ENCODE assay signal across 1 cellular context in genomic region chr2:105037572-105038382, GRCh38.
A peak's percentile ranks its signal among the peaks of the same experiment; 100 is the strongest.
TF ChIP-seq lines count a peak whose summit lies in the region.

Gene MRPS9 (plus strand): TSS chr2:105038069. CDS start chr2:105038093, 24 bp downstream.

TF ChIP-seq in HepG2, 621 proteins besides CTCF, POLR2A, EP300 and RAD21 (continued from another document and continues in another):
- TF ChIP-seq, protein P1, sequence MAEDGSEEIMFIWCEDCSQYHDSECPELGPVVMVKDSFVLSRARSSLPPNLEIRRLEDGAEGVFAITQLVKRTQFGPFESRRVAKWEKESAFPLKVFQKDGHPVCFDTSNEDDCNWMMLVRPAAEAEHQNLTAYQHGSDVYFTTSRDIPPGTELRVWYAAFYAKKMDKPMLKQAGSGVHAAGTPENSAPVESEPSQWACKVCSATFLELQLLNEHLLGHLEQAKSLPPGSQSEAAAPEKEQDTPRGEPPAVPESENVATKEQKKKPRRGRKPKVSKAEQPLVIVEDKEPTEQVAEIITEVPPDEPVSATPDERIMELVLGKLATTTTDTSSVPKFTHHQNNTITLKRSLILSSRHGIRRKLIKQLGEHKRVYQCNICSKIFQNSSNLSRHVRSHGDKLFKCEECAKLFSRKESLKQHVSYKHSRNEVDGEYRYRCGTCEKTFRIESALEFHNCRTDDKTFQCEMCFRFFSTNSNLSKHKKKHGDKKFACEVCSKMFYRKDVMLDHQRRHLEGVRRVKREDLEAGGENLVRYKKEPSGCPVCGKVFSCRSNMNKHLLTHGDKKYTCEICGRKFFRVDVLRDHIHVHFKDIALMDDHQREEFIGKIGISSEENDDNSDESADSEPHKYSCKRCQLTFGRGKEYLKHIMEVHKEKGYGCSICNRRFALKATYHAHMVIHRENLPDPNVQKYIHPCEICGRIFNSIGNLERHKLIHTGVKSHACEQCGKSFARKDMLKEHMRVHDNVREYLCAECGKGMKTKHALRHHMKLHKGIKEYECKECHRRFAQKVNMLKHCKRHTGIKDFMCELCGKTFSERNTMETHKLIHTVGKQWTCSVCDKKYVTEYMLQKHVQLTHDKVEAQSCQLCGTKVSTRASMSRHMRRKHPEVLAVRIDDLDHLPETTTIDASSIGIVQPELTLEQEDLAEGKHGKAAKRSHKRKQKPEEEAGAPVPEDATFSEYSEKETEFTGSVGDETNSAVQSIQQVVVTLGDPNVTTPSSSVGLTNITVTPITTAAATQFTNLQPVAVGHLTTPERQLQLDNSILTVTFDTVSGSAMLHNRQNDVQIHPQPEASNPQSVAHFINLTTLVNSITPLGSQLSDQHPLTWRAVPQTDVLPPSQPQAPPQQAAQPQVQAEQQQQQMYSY (CRISPR knock-in tag; IDR thresholded peaks at IDR 0.05) = no peak
- no peak; the same call in 1 of the 2 replicates for TF ChIP-seq ZNF572 (CRISPR knock-in tag; IDR thresholded peaks at IDR 0.05)
- TF ChIP-seq CAMTA2 (CRISPR knock-in tag; IDR thresholded peaks at IDR 0.05; ENCODE audit: borderline replicate concordance) = peak; percentile 78; the same call in 1 of the 2 replicates
- TF ChIP-seq, protein P2, sequence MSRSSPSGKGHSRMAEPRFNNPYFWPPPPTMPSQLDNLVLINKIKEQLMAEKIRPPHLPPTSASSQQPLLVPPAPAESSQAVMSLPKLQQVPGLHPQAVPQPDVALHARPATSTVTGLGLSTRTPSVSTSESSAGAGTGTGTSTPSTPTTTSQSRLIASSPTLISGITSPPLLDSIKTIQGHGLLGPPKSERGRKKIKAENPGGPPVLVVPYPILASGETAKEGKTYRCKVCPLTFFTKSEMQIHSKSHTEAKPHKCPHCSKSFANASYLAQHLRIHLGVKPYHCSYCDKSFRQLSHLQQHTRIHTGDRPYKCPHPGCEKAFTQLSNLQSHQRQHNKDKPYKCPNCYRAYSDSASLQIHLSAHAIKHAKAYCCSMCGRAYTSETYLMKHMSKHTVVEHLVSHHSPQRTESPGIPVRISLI (CRISPR knock-in tag; IDR thresholded peaks at IDR 0.05; ENCODE audit: borderline replicate concordance) = no peak
- no peak for TF ChIP-seq ZNF17 (CRISPR knock-in tag; IDR thresholded peaks at IDR 0.05)
- no peak for TF ChIP-seq CEBPZ (IDR thresholded peaks at IDR 0.05; ENCODE audit: low read length)
- peak; percentile 40 to 86; a peak in 2 of 4 replicates for TF ChIP-seq HMGXB4 (CRISPR knock-in tag; IDR thresholded peaks at IDR 0.05; ENCODE audit: borderline replicate concordance in 1 of 2, low read depth in 1 of 2)
- TF ChIP-seq REPIN1 (CRISPR knock-in tag; IDR thresholded peaks at IDR 0.05; ENCODE audit: borderline replicate concordance, low read depth) = peak; percentile 81
- peak; percentile 75; the same call in 1 of the 2 replicates for TF ChIP-seq ZNF205 (CRISPR knock-in tag; IDR thresholded peaks at IDR 0.05)
- TF ChIP-seq MEIS2 (CRISPR knock-in tag; IDR thresholded peaks at IDR 0.05) = no peak
- no peak for TF ChIP-seq U2AF2 (IDR thresholded peaks at IDR 0.05; ENCODE audit: low read depth, low read length)
- TF ChIP-seq ZNF3 (CRISPR knock-in tag; IDR thresholded peaks at IDR 0.05) = no peak
- TF ChIP-seq ZNF576 (CRISPR knock-in tag; IDR thresholded peaks at IDR 0.05) = 0 out of 2 replicates have a peak, but pooled peaks have one; percentile 17
- TF ChIP-seq ETS1 (CRISPR knock-in tag; IDR thresholded peaks at IDR 0.05) = no peak
- TF ChIP-seq ZNF615 (CRISPR knock-in tag; IDR thresholded peaks at IDR 0.05; ENCODE audit: borderline replicate concordance) = no peak
- TF ChIP-seq BHLHE40 (IDR thresholded peaks at IDR 0.05; ENCODE audit: low read length) = no peak
- TF ChIP-seq, protein P3, sequence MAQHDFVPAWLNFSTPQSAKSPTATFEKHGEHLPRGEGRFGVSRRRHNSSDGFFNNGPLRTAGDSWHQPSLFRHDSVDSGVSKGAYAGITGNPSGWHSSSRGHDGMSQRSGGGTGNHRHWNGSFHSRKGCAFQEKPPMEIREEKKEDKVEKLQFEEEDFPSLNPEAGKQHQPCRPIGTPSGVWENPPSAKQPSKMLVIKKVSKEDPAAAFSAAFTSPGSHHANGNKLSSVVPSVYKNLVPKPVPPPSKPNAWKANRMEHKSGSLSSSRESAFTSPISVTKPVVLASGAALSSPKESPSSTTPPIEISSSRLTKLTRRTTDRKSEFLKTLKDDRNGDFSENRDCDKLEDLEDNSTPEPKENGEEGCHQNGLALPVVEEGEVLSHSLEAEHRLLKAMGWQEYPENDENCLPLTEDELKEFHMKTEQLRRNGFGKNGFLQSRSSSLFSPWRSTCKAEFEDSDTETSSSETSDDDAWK (CRISPR knock-in tag; IDR thresholded peaks at IDR 0.05) = no peak
- no peak for TF ChIP-seq TBP (CRISPR knock-in tag; IDR thresholded peaks at IDR 0.05)
- no peak for TF ChIP-seq ZNF850 (CRISPR knock-in tag; conservative IDR thresholded peaks at IDR 0.05)
- TF ChIP-seq NFIC (IDR thresholded peaks at IDR 0.05; ENCODE audit: low read length) = no peak
- TF ChIP-seq ARID5B (CRISPR knock-in tag; IDR thresholded peaks at IDR 0.05) = peak; percentile 39; the same call in 1 of the 2 replicates
- TF ChIP-seq, protein P4, sequence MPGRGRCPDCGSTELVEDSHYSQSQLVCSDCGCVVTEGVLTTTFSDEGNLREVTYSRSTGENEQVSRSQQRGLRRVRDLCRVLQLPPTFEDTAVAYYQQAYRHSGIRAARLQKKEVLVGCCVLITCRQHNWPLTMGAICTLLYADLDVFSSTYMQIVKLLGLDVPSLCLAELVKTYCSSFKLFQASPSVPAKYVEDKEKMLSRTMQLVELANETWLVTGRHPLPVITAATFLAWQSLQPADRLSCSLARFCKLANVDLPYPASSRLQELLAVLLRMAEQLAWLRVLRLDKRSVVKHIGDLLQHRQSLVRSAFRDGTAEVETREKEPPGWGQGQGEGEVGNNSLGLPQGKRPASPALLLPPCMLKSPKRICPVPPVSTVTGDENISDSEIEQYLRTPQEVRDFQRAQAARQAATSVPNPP (CRISPR knock-in tag; IDR thresholded peaks at IDR 0.05) = no peak
- peak; percentile 67 for TF ChIP-seq MEF2D (CRISPR knock-in tag; IDR thresholded peaks at IDR 0.05)
- 0 out of 2 replicates have a peak, but pooled peaks have one; percentile 8 for TF ChIP-seq SMAD3 (CRISPR knock-in tag; IDR thresholded peaks at IDR 0.05)
- TF ChIP-seq, protein P5, sequence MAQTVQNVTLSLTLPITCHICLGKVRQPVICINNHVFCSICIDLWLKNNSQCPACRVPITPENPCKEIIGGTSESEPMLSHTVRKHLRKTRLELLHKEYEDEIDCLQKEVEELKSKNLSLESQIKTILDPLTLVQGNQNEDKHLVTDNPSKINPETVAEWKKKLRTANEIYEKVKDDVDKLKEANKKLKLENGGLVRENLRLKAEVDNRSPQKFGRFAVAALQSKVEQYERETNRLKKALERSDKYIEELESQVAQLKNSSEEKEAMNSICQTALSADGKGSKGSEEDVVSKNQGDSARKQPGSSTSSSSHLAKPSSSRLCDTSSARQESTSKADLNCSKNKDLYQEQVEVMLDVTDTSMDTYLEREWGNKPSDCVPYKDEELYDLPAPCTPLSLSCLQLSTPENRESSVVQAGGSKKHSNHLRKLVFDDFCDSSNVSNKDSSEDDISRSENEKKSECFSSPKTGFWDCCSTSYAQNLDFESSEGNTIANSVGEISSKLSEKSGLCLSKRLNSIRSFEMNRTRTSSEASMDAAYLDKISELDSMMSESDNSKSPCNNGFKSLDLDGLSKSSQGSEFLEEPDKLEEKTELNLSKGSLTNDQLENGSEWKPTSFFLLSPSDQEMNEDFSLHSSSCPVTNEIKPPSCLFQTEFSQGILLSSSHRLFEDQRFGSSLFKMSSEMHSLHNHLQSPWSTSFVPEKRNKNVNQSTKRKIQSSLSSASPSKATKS (CRISPR knock-in tag; IDR thresholded peaks at IDR 0.05) = no peak
- TF ChIP-seq, protein P6, sequence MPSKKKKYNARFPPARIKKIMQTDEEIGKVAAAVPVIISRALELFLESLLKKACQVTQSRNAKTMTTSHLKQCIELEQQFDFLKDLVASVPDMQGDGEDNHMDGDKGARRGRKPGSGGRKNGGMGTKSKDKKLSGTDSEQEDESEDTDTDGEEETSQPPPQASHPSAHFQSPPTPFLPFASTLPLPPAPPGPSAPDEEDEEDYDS (CRISPR knock-in tag; IDR thresholded peaks at IDR 0.05) = peak; percentile 97
- no peak; the same call in 1 of the 2 replicates for TF ChIP-seq GLI4 (CRISPR knock-in tag; IDR thresholded peaks at IDR 0.05; ENCODE audit: borderline replicate concordance)
- peak; percentile 14; the same call in 1 of the 2 replicates for TF ChIP-seq CEBPG (CRISPR knock-in tag; IDR thresholded peaks at IDR 0.05)
- TF ChIP-seq RORA (CRISPR knock-in tag; IDR thresholded peaks at IDR 0.05) = no peak
- TF ChIP-seq ERF (CRISPR knock-in tag; IDR thresholded peaks at IDR 0.05) = peak; percentile 73
- TF ChIP-seq NFATC3 (CRISPR knock-in tag; IDR thresholded peaks at IDR 0.05) = no peak
- TF ChIP-seq MIXL1 (CRISPR knock-in tag; IDR thresholded peaks at IDR 0.05) = no peak
- TF ChIP-seq YEATS4 (CRISPR knock-in tag; IDR thresholded peaks at IDR 0.05; ENCODE audit: borderline replicate concordance) = 0 out of 2 replicates have a peak, but pooled peaks have one; percentile 35
- TF ChIP-seq ETV5 (CRISPR knock-in tag; IDR thresholded peaks at IDR 0.05; ENCODE audit: borderline replicate concordance) = no peak
- TF ChIP-seq ZNF253 (CRISPR knock-in tag; IDR thresholded peaks at IDR 0.05; ENCODE audit: borderline replicate concordance) = no peak; the same call in 1 of the 2 replicates
- TF ChIP-seq ZNF343 (CRISPR knock-in tag; IDR thresholded peaks at IDR 0.05) = peak; percentile 72; the same call in 1 of the 2 replicates
- TF ChIP-seq SP4 (CRISPR knock-in tag; IDR thresholded peaks at IDR 0.05) = peak; percentile 92
- peak; percentile 44; the same call in 1 of the 2 replicates for TF ChIP-seq ATF7-NPFF (CRISPR knock-in tag; IDR thresholded peaks at IDR 0.05; ENCODE audit: low read depth)
- peak; percentile 82 for TF ChIP-seq NFYB (CRISPR knock-in tag; IDR thresholded peaks at IDR 0.05)
- no peak for TF ChIP-seq POLR2AphosphoS2 (IDR thresholded peaks at IDR 0.05; ENCODE audit: low read depth, low read length)
